19 cellular contexts compared by ENCODE assay signal in genomic region chr4:79083406-79084010, GRCh38.
DNase-seq lines count a peak whose midpoint lies in the region; ATAC-seq, FAIRE-seq and TF ChIP-seq lines count a peak whose summit lies in the region.
"Had no signal": no experiment of that assay in that cellular context is flagged by ENCODE, and none has a peak within 500 bp of the region (broad histone marks: within the 10 kb centered on the region; RNA-seq: fewer than 3 reads in every experiment).

No MANE protein-coding gene starts in this region.

- no peaks in the 10 kb centered on the region for H3K9me2 ChIP-seq in SK-N-SH

- H3K36me3 Mint-ChIP-seq in CD4-positive, alpha-beta T cell (ENCODE audit: low read depth), result no peaks in the 10 kb centered on the region
- H3K36me3 Mint-ChIP-seq: activated CD4-positive, alpha-beta memory T cell treated with anti-CD3 and anti-CD28 coated beads for 36 hours had no signal

- H3K9me3 ChIP-seq in SK-N-SH (no peaks in the 10 kb centered on the region), right cardiac atrium (ENCODE audit: control insufficient read depth, low read length) (no peaks in the 10 kb centered on the region), pancreas (no peaks in the 10 kb centered on the region)
- H3K9me3 ChIP-seq in CD4-positive, alpha-beta T cell (ENCODE audit: control insufficient read depth, low read length), result peaks cover 5% of the 10 kb centered on the region

- H3K4me3 ChIP-seq in SK-N-SH (ENCODE audit: low read depth in 2 of 2, low read length in 1 of 2), result no peak overlapping the region
- H3K4me3 ChIP-seq in right cardiac atrium (ENCODE audit: low read length), result no peak overlapping the region
- no peak overlapping the region for H3K4me3 ChIP-seq in pancreas
- H3K4me3 ChIP-seq: BLaER1 treated with 17β-estradiol and CSF1 and Interleukin-3, amounts not matched to agents 10 nM and 100 nM had no signal

- no peaks in the 10 kb centered on the region for H3K9me3 Mint-ChIP-seq in CD4-positive, alpha-beta T cell

- H3K27me3 ChIP-seq in SK-N-SH (ENCODE audit: insufficient read depth) (no peaks in the 10 kb centered on the region), right cardiac atrium (ENCODE audit: control insufficient read depth, insufficient read depth) (no peaks in the 10 kb centered on the region), pancreas (no peaks in the 10 kb centered on the region)
- no peaks in the 10 kb centered on the region for H3K27me3 ChIP-seq in CD4-positive, alpha-beta T cell (ENCODE audit: control insufficient read depth, insufficient read depth, low read length)
- H3K27me3 ChIP-seq: BLaER1 treated with 17β-estradiol and CSF1 and Interleukin-3, amounts not matched to agents 10 nM and 100 nM had no signal

- no peaks in the 10 kb centered on the region for H3K27me3 Mint-ChIP-seq in CD4-positive, alpha-beta T cell
- H3K27me3 Mint-ChIP-seq: activated CD4-positive, alpha-beta memory T cell treated with anti-CD3 and anti-CD28 coated beads for 36 hours; activated naive CD8-positive, alpha-beta T cell treated with anti-CD3 and anti-CD28 coated beads, Interleukin-2, amount 50 U/mL, for 24 hours; progenitor cell of endocrine pancreas had no signal

- intact Hi-C loops in right cardiac atrium (cut with DNase I), result no loop called here
- intact Hi-C loops in pancreas (cut with DNase I), result no loop called here
- intact Hi-C loops in CD4-positive, alpha-beta T cell (cut with DNase I, micrococcal nuclease), result no loop called here

- no peak overlapping the region; a peak in 1 of 4 replicates for H3K27ac ChIP-seq in SK-N-SH (ENCODE audit: low read depth in 2 of 2, low read length in 1 of 2)
- H3K27ac ChIP-seq in right cardiac atrium (ENCODE audit: low read length), result no peak overlapping the region
- H3K27ac ChIP-seq in pancreas, result no peak overlapping the region
- no peak overlapping the region for H3K27ac ChIP-seq in CD4-positive, alpha-beta T cell (ENCODE audit: low read depth, low read length)
- H3K27ac ChIP-seq: BLaER1 treated with 17β-estradiol and CSF1 and Interleukin-3, amounts not matched to agents 10 nM and 100 nM had no signal

- ATAC-seq in SK-N-SH treated with all-trans-retinoic acid at 6 μM for 48 hours, result no peak; the same call in 2 of the 3 replicates
- ATAC-seq in right cardiac atrium, result peak; percentile 70 to 95
- ATAC-seq in pancreas, result peak in 1 of 4 donors; percentile 53
- no peak for ATAC-seq in CD4-positive, alpha-beta T cell (ENCODE audit: poor library complexity)
- ATAC-seq: activated naive CD8-positive, alpha-beta T cell treated with anti-CD3 and anti-CD28 coated beads, Interleukin-2, amount 50 U/mL, for 24 hours; Panc1 had no signal

- POLR2A ChIA-PET in SK-N-SH (lab: Yijun Ruan, JAX), result no interaction called here
- POLR2A ChIA-PET in CD4-positive, alpha-beta T cell (lab: Charles Lee), result no interaction called here

- 30% methylated on average over 2 of the region's 2 CpGs for WGBS in SK-N-SH (ENCODE audit: low lambda C conversion rate)
- 32% methylated on average over 2 of the region's 2 CpGs for WGBS in right cardiac atrium
- WGBS in pancreas, 2 donors, result 47 to 49% methylated on average over 2 of the region's 2 CpGs

- H3K4me2 ChIP-seq in SK-N-SH, result no peak overlapping the region
- H3K4me2 ChIP-seq: BLaER1 treated with 17β-estradiol and CSF1 and Interleukin-3, amounts not matched to agents 10 nM and 100 nM had no signal

- TF ChIP-seq EP300 in SK-N-SH (IDR thresholded peaks at IDR 0.05; ENCODE audit: borderline replicate concordance in 1 of 2, low read depth in 1 of 2, low read length in 1 of 2), result no peak

- H3K4me1 ChIP-seq in SK-N-SH (ENCODE audit: control insufficient read depth in 1 of 2, insufficient read depth in 2 of 2, low read depth in 1 of 2, low read length in 1 of 2) (no peaks in the 10 kb centered on the region), right cardiac atrium (ENCODE audit: control insufficient read depth, insufficient read depth, low read length) (no peaks in the 10 kb centered on the region), pancreas (no peaks in the 10 kb centered on the region)
- H3K4me1 ChIP-seq: BLaER1 treated with 17β-estradiol and CSF1 and Interleukin-3, amounts not matched to agents 10 nM and 100 nM had no signal

- H2AFZ ChIP-seq in SK-N-SH (ENCODE audit: low read depth), result no peak overlapping the region

- H3K4me1 Mint-ChIP-seq in CD4-positive, alpha-beta T cell (ENCODE audit: low read depth), result no peaks in the 10 kb centered on the region
- H3K4me1 Mint-ChIP-seq: activated naive CD8-positive, alpha-beta T cell treated with anti-CD3 and anti-CD28 coated beads, Interleukin-2, amount 50 U/mL, for 24 hours had no signal

- CTCF ChIA-PET in SK-N-SH (lab: Yijun Ruan, JAX), result no interaction called here
- CTCF ChIA-PET in CD4-positive, alpha-beta T cell (lab: Charles Lee), result no interaction called here

- H4K20me1 ChIP-seq in SK-N-SH (ENCODE audit: insufficient read depth), result no peaks in the 10 kb centered on the region
- H4K20me1 ChIP-seq: BLaER1 treated with 17β-estradiol and CSF1 and Interleukin-3, amounts not matched to agents 10 nM and 100 nM had no signal

- TF ChIP-seq RAD21 in SK-N-SH (IDR thresholded peaks at IDR 0.05; ENCODE audit: low read length), result no peak

- no peak for TF ChIP-seq CTCF in SK-N-SH (IDR thresholded peaks at IDR 0.05)
- TF ChIP-seq CTCF in pancreas (IDR thresholded peaks at IDR 0.05), result no peak
- TF ChIP-seq CTCF in CD4-positive, alpha-beta T cell (IDR thresholded peaks at IDR 0.05), result no peak

- H3K79me2 ChIP-seq in SK-N-SH (ENCODE audit: insufficient read depth), result no peaks in the 10 kb centered on the region

- no peaks in the 10 kb centered on the region for H3K36me3 ChIP-seq in SK-N-SH (replicated peaks in 1 of 2; ENCODE audit: control insufficient read depth in 1 of 2, insufficient read depth in 2 of 2, low read length in 1 of 2)
- no peaks in the 10 kb centered on the region for H3K36me3 ChIP-seq in pancreas
- H3K36me3 ChIP-seq: BLaER1 treated with 17β-estradiol and CSF1 and Interleukin-3, amounts not matched to agents 10 nM and 100 nM had no signal

- DNase-seq in SK-N-SH (no peak), right cardiac atrium (no peak), pancreas (no peak), NCI-H187 (lab: John Stamatoyannopoulos, UW) (no peak), mesenteric fat pad (ENCODE audit: low spot score) (no peak), NCI-H82 treated with DMSO at 0.1 percent for 48 hours (lab: John Stamatoyannopoulos, UW; ENCODE audit: unreplicated experiment) (no peak)
- no peak for DNase-seq in CD4-positive, alpha-beta T cell
- DNase-seq: 8988T; activated CD4-positive, alpha-beta memory T cell treated with anti-CD3 and anti-CD28 coated beads for 36 hours; activated naive CD8-positive, alpha-beta T cell treated with anti-CD3 and anti-CD28 coated beads, Interleukin-2, amount 50 U/mL, for 24 hours; DMS79; foreskin melanocyte; NCI-H187 treated with DMSO at 0.1 percent for 48 hours; NCI-H748 treated with DMSO at 0.1 percent for 48 hours had no signal

- no peaks in the 10 kb centered on the region for H3F3A ChIP-seq in SK-N-SH (replicated peaks; ENCODE audit: insufficient read depth)

- peak; percentile 70 for FAIRE-seq in pancreas (lab: Jason Lieb, UNC)

- H3K27ac Mint-ChIP-seq in CD4-positive, alpha-beta T cell, result no peak overlapping the region
- H3K27ac Mint-ChIP-seq: activated CD4-positive, alpha-beta memory T cell treated with anti-CD3 and anti-CD28 coated beads for 36 hours; activated naive CD8-positive, alpha-beta T cell treated with anti-CD3 and anti-CD28 coated beads, Interleukin-2, amount 50 U/mL, for 24 hours; activated T-helper 1 cell treated with anti-CD3 and anti-CD28 coated beads, Interleukin-12 subunit alpha, Interleukin-12 subunit beta, Interleukin-2, Interleukin-4 antibody, amounts not matched to agents 30 ng/mL and 10 ng/mL and 1 ng/mL, durations not matched to agents 14 hours and 24 hours and 36 hours; progenitor cell of endocrine pancreas had no signal

- H3K4me3 Mint-ChIP-seq in CD4-positive, alpha-beta T cell, result no peak overlapping the region
- H3K4me3 Mint-ChIP-seq: activated CD4-positive, alpha-beta memory T cell treated with anti-CD3 and anti-CD28 coated beads for 36 hours; activated naive CD8-positive, alpha-beta T cell treated with anti-CD3 and anti-CD28 coated beads, Interleukin-2, amount 50 U/mL, for 24 hours; activated T-helper 1 cell treated with anti-CD3 and anti-CD28 coated beads, Interleukin-12 subunit alpha, Interleukin-12 subunit beta, Interleukin-2, Interleukin-4 antibody, amounts not matched to agents 30 ng/mL and 10 ng/mL and 1 ng/mL, durations not matched to agents 14 hours and 24 hours and 36 hours had no signal

- H3K9ac ChIP-seq in SK-N-SH, result no peak overlapping the region
- H3K9ac ChIP-seq: BLaER1 treated with 17β-estradiol and CSF1 and Interleukin-3, amounts not matched to agents 10 nM and 100 nM had no signal

TF ChIP-seq in SK-N-SH treated with all-trans-retinoic acid at 6 μM for 48 hours, 23 proteins besides CTCF, POLR2A, EP300 and RAD21 (continues in another document):
- no peak for TF ChIP-seq PPARA (CRISPR knock-in tag; IDR thresholded peaks at IDR 0.05; ENCODE audit: borderline replicate concordance)
- TF ChIP-seq ESRRG (CRISPR knock-in tag; IDR thresholded peaks at IDR 0.05), result no peak
- no peak for TF ChIP-seq ZNF8 (CRISPR knock-in tag; IDR thresholded peaks at IDR 0.05)
- TF ChIP-seq ISL1 (CRISPR knock-in tag; IDR thresholded peaks at IDR 0.05), result peak; percentile 92

TF ChIP-seq in SK-N-SH, 30 proteins besides CTCF, POLR2A, EP300 and RAD21 (continues in another document):
- TF ChIP-seq JUND (IDR thresholded peaks at IDR 0.05), result no peak
- no peak for TF ChIP-seq FOXJ3 (CRISPR knock-in tag; IDR thresholded peaks at IDR 0.05)
- TF ChIP-seq MAX (IDR thresholded peaks at IDR 0.05; ENCODE audit: low read depth), result no peak
- TF ChIP-seq POLR2AphosphoS5 (IDR thresholded peaks at IDR 0.05; ENCODE audit: low read depth, low read length), result no peak
- TF ChIP-seq SMC3 (IDR thresholded peaks at IDR 0.05; ENCODE audit: low read depth, low read length), result no peak
- TF ChIP-seq MXI1 (IDR thresholded peaks at IDR 0.05; ENCODE audit: low read depth, low read length), result no peak

Comparison
In these comparisons a context has a peak if more than half of its experiments do, and no peak if none do; other contexts are left out.
1. ATAC-seq: peak in right cardiac atrium (2 of 2); none in SK-N-SH treated with all-trans-retinoic acid at 6 μM for 48 hours (single experiment) and CD4-positive, alpha-beta T cell (single experiment).